In the genomic region with DNA sequence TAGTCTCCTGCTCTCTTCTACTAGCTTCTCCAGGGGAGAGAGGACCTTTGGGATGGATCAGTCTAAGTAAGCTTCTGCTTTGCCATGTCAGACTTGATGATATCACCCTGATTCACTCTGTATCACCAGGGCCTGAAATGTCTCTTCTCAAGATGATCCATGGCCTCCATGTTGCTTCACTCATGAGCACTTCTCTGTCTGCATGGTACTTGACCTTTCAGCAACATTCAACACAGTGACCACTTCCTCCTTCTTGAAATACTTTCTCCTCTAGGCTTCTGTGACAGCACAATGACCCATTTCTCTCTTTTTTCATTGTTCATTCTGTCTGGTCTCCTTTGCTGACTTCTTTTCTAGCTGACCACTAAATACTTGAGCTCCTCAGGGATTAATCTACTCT, we compare ENCODE assay signal across 11 cellular contexts. TPM values are rescaled to one million over a fixed set of nuclear protein-coding genes. Genes with fewer than 3 reads are reported as not detected.
DNase-seq lines count a peak whose midpoint lies in the region; ATAC-seq and TF ChIP-seq lines count a peak whose summit lies in the region.
"Had no signal": no experiment of that assay in that cellular context is flagged by ENCODE, and none has a peak within 500 bp of the region (broad histone marks: within the 10 kb centered on the region; RNA-seq: fewer than 3 reads in every experiment).

No MANE protein-coding gene starts in this region.

- no peak for ATAC-seq in GM18868 (IDR thresholded peaks at IDR 0.05; ENCODE audit: unreplicated experiment)

- in situ Hi-C loops in GM23248 (cut with MboI), result no loop called here

- H4K20me1 ChIP-seq in GM23248 (ENCODE audit: insufficient read depth), result no peaks in the 10 kb centered on the region

- H3K4me1 ChIP-seq in GM23248 (ENCODE audit: insufficient read depth) (peaks cover 29% of the 10 kb centered on the region), uterus (peaks cover 0 to 3% of the 10 kb centered on the region in 2 donors), colonic mucosa (no peaks in the 10 kb centered on the region)

- peak; percentile 96 for DNase-seq in GM23248
- peak; percentile 34 for DNase-seq in NOMO-1 treated with dmso at 0.1 percent for 144 hours (lab: John Stamatoyannopoulos, UW; ENCODE audit: unreplicated experiment)
- peak; percentile 62 for DNase-seq in choroid plexus epithelial cell (ENCODE audit: low read depth)
- peak; percentile 66 for DNase-seq in skeletal muscle cell (ENCODE audit: low read depth)
- DNase-seq in uterus, result no peak
- no peak for DNase-seq in colonic mucosa
- DNase-seq: activated effector memory CD4-positive, alpha-beta T cell treated with anti-CD3 and anti-CD28 coated beads, Interleukin-2, amount 50 U/mL, for 16 hours; dorsolateral prefrontal cortex had no signal

- H3K9me3 ChIP-seq in GM23248 (ENCODE audit: low read depth), result no peaks in the 10 kb centered on the region
- H3K9me3 ChIP-seq in uterus, result no peaks in the 10 kb centered on the region
- no peaks in the 10 kb centered on the region for H3K9me3 ChIP-seq in colonic mucosa

- intact Hi-C loops in uterus (cut with DNase I; ENCODE audit: low total_unique reads), result no loop called here
- intact Hi-C loops in colonic mucosa (cut with DNase I), result no loop called here

- H3F3A ChIP-seq in GM23248 (ENCODE audit: insufficient read depth), result peaks cover 16% of the 10 kb centered on the region

- TF ChIP-seq POLR2A in uterus (IDR thresholded peaks at IDR 0.05), result no peak

- H3K4me3 ChIP-seq in GM23248, result no peak overlapping the region
- H3K4me3 ChIP-seq in choroid plexus epithelial cell (ENCODE audit: low read depth, low read length), result no peak overlapping the region
- no peak overlapping the region for H3K4me3 ChIP-seq in skeletal muscle cell (ENCODE audit: low read depth, low read length)
- no peak overlapping the region for H3K4me3 ChIP-seq in uterus
- no peak overlapping the region for H3K4me3 ChIP-seq in colonic mucosa
- H3K4me3 ChIP-seq: dorsolateral prefrontal cortex had no signal

- TF ChIP-seq CTCF in choroid plexus epithelial cell (conservative IDR thresholded peaks at IDR 0.05; ENCODE audit: low read depth, low read length), result no peak
- no peak for TF ChIP-seq CTCF in uterus (IDR thresholded peaks at IDR 0.05)
- no peak for TF ChIP-seq CTCF in colonic mucosa (IDR thresholded peaks at IDR 0.05)

- H2AFZ ChIP-seq in GM23248, result no peak overlapping the region

- no peaks in the 10 kb centered on the region for H3K36me3 ChIP-seq in GM23248 (ENCODE audit: low read depth)
- H3K36me3 ChIP-seq in uterus, result no peaks in the 10 kb centered on the region
- no peaks in the 10 kb centered on the region for H3K36me3 ChIP-seq in colonic mucosa

- no peaks in the 10 kb centered on the region for H3K79me2 ChIP-seq in GM23248 (ENCODE audit: insufficient read depth)

- H3K4me2 ChIP-seq in GM23248 (ENCODE audit: unreplicated experiment), result peak overlapping the region; percentile 36

- no peaks in the 10 kb centered on the region for H3K9me2 ChIP-seq in GM23248 (ENCODE audit: insufficient read depth)

- no peak overlapping the region for H3K9ac ChIP-seq in GM23248
- H3K9ac ChIP-seq in colonic mucosa (ENCODE audit: low read depth in 2 of 2, low read length in 2 of 2), result no peak overlapping the region

- peak overlapping the region; percentile 70 for H3K27ac ChIP-seq in GM23248
- no peak overlapping the region for H3K27ac ChIP-seq in uterus
- H3K27ac ChIP-seq in colonic mucosa, result no peak overlapping the region
- H3K27ac ChIP-seq: dorsolateral prefrontal cortex, VCaP had no signal

- H3K27me3 ChIP-seq in GM23248 (replicated peaks; ENCODE audit: insufficient read depth) (no peaks in the 10 kb centered on the region), uterus (no peaks in the 10 kb centered on the region), colonic mucosa (no peaks in the 10 kb centered on the region)

RNA-seq across cellular contexts. Expression of a gene that starts 35.3 kb away (rescaled TPM):
- 27.1 and 28.1 TPM in 2 replicates for total RNA-seq in GM23248 (2014; rRNA removed; shearing (Covaris generic))
- 52.9 and 55.0 TPM in 2 replicates for polyA plus RNA-seq in GM23248 (2016; fragmentation: Nextera tagmentation; extraction: Ambion mirVana)
- total RNA-seq in uterus (10 to 100 TPM in 3 of 4 donors, 1 to 10 TPM in 1; 1.3 to 21.4 (median 13.5) TPM), colonic mucosa (under 1 TPM in 1 of 2 donors, not detected in 1; 0.64 TPM)
- polyA plus RNA-seq: neural cell had no signal

Comparison
In these comparisons a context has a peak if more than half of its experiments do, and no peak if none do; other contexts are left out.
1. DNase-seq: peak in GM23248 (single experiment), NOMO-1 treated with dmso at 0.1 percent for 144 hours (single experiment), choroid plexus epithelial cell (single experiment) and skeletal muscle cell (single experiment); none in uterus (0 of 2) and colonic mucosa (single experiment).